Comparison of ENCODE assay signal across 12 cellular contexts in genomic region chr6:16737389-16737788, GRCh38. TPM values are rescaled to one million over a fixed set of nuclear protein-coding genes. Genes with fewer than 3 reads are reported as not detected.
DNase-seq lines count a peak whose midpoint lies in the region; ATAC-seq, FAIRE-seq and TF ChIP-seq lines count a peak whose summit lies in the region.
"Had no signal": no experiment of that assay in that cellular context is flagged by ENCODE, and none has a peak within 500 bp of the region (broad histone marks: within the 10 kb centered on the region; RNA-seq: fewer than 3 reads in every experiment).

No MANE protein-coding gene starts in this region.

- H3K9me3 ChIP-seq in gastroesophageal sphincter, result no peaks in the 10 kb centered on the region
- no peaks in the 10 kb centered on the region for H3K9me3 ChIP-seq in gastrocnemius medialis

- H3K27me3 ChIP-seq in gastroesophageal sphincter, result no peaks in the 10 kb centered on the region
- no peaks in the 10 kb centered on the region for H3K27me3 ChIP-seq in gastrocnemius medialis

- peaks cover 68% of the 10 kb centered on the region for H3K4me1 Mint-ChIP-seq in activated T-helper 1 cell treated with anti-CD3 and anti-CD28 coated beads, Interleukin-12 subunit alpha, Interleukin-12 subunit beta, Interleukin-2, Interleukin-4 antibody, amounts not matched to agents 30 ng/mL and 10 ng/mL and 1 ng/mL, durations not matched to agents 14 hours and 24 hours and 36 hours (ENCODE audit: low read depth)
- peaks cover 57% of the 10 kb centered on the region for H3K4me1 Mint-ChIP-seq in activated T-helper 2 cell treated with anti-CD3 and anti-CD28 coated beads, Interferon-gamma antibody, Interleukin-2, Interleukin-4, amounts not matched to agents 10 μg/mL and 5 μg/mL and 100 μg/mL, durations not matched to agents 14 hours and 24 hours and 36 hours (ENCODE audit: low read depth)

- H3K27ac ChIP-seq in gastroesophageal sphincter (peak overlapping the region in 3 of 4 donors; percentile 45 to 64 (median 58)), gastrocnemius medialis (peak overlapping the region; percentile 69 to 83 (median 80))
- H3K27ac ChIP-seq: PC-9 had no signal

- in situ Hi-C loops in gastrocnemius medialis (cut with MboI; ENCODE audit: low sequenced_read_pairs in 4 of 4), result no loop called here

- no peak for TF ChIP-seq POLR2A in H54 (IDR thresholded peaks at IDR 0.05; ENCODE audit: low read depth, low read length)
- no peak for TF ChIP-seq POLR2A in gastroesophageal sphincter (IDR thresholded peaks at IDR 0.05)
- TF ChIP-seq POLR2A in gastrocnemius medialis (IDR thresholded peaks at IDR 0.05), result no peak

- no peak for TF ChIP-seq CTCF in gastroesophageal sphincter (IDR thresholded peaks at IDR 0.05)
- no peak for TF ChIP-seq CTCF in gastrocnemius medialis (IDR thresholded peaks at IDR 0.05 in 4 of 5, conservative IDR thresholded peaks at IDR 0.05 in 1 of 5)

- no peak for TF ChIP-seq EP300 in gastroesophageal sphincter (IDR thresholded peaks at IDR 0.05)

- ATAC-seq in gastroesophageal sphincter (no peak), gastrocnemius medialis (peak in 1 of 2 donors; percentile 34), HG03108 (IDR thresholded peaks at IDR 0.05; ENCODE audit: unreplicated experiment) (no peak)
- ATAC-seq: naive thymus-derived CD4-positive, alpha-beta T cell had no signal

- H3K4me3 ChIP-seq in gastroesophageal sphincter (no peak overlapping the region), gastrocnemius medialis (peak overlapping the region in 1 of 4 donors; percentile 4)
- H3K4me3 ChIP-seq: PC-9 had no signal

- FAIRE-seq in H54 (lab: Jason Lieb, UNC), result peak; percentile 73
- FAIRE-seq: G401.6 had no signal

- H3K36me3 Mint-ChIP-seq in activated T-helper 1 cell treated with anti-CD3 and anti-CD28 coated beads, Interleukin-12 subunit alpha, Interleukin-12 subunit beta, Interleukin-2, Interleukin-4 antibody, amounts not matched to agents 30 ng/mL and 10 ng/mL and 1 ng/mL, durations not matched to agents 14 hours and 24 hours and 36 hours (ENCODE audit: low read depth), result peaks cover 64% of the 10 kb centered on the region
- H3K36me3 Mint-ChIP-seq in activated T-helper 2 cell treated with anti-CD3 and anti-CD28 coated beads, Interferon-gamma antibody, Interleukin-2, Interleukin-4, amounts not matched to agents 10 μg/mL and 5 μg/mL and 100 μg/mL, durations not matched to agents 14 hours and 24 hours and 36 hours (ENCODE audit: low read depth), result peaks cover 84% of the 10 kb centered on the region

- DNase-seq in H54 (ENCODE audit: insufficient read length, low spot score), result no peak
- DNase-seq in activated T-helper 1 cell treated with anti-CD3 and anti-CD28 coated beads, Interleukin-12 subunit alpha, Interleukin-12 subunit beta, Interleukin-2, Interleukin-4 antibody, amounts not matched to agents 30 ng/mL and 10 ng/mL and 1 ng/mL, durations not matched to agents 14 hours and 24 hours and 36 hours (ENCODE audit: low spot score), result no peak
- no peak for DNase-seq in gastrocnemius medialis
- no peak for DNase-seq in foreskin melanocyte
- no peak for DNase-seq in activated T-helper 2 cell treated with anti-CD3 and anti-CD28 coated beads, Interferon-gamma antibody, Interleukin-2, Interleukin-4, amounts not matched to agents 10 μg/mL and 5 μg/mL and 100 μg/mL, durations not matched to agents 14 hours and 24 hours and 36 hours (ENCODE audit: low spot score)
- DNase-seq in NCI-H2227 treated with DMSO at 0.1 percent for 48 hours (lab: John Stamatoyannopoulos, UW), result no peak
- DNase-seq: effector CD8-positive, alpha-beta T cell; naive thymus-derived CD4-positive, alpha-beta T cell; PC-9 had no signal

- H3K4me1 ChIP-seq in gastroesophageal sphincter (peaks cover 30 to 67% (median 31%) of the 10 kb centered on the region in 3 donors), gastrocnemius medialis (peaks cover 69 to 75% of the 10 kb centered on the region in 2 donors)

- no peaks in the 10 kb centered on the region for H3K9me3 Mint-ChIP-seq in activated T-helper 1 cell treated with anti-CD3 and anti-CD28 coated beads, Interleukin-12 subunit alpha, Interleukin-12 subunit beta, Interleukin-2, Interleukin-4 antibody, amounts not matched to agents 30 ng/mL and 10 ng/mL and 1 ng/mL, durations not matched to agents 14 hours and 24 hours and 36 hours
- H3K9me3 Mint-ChIP-seq in activated T-helper 2 cell treated with anti-CD3 and anti-CD28 coated beads, Interferon-gamma antibody, Interleukin-2, Interleukin-4, amounts not matched to agents 10 μg/mL and 5 μg/mL and 100 μg/mL, durations not matched to agents 14 hours and 24 hours and 36 hours, result no peaks in the 10 kb centered on the region
- H3K9me3 Mint-ChIP-seq: naive thymus-derived CD4-positive, alpha-beta T cell had no signal

- H3K36me3 ChIP-seq in gastroesophageal sphincter, result no peaks in the 10 kb centered on the region
- no peaks in the 10 kb centered on the region for H3K36me3 ChIP-seq in gastrocnemius medialis

- intact Hi-C loops in activated T-helper 1 cell treated with anti-CD3 and anti-CD28 coated beads, Interleukin-12 subunit alpha, Interleukin-12 subunit beta, Interleukin-2, Interleukin-4 antibody, amounts not matched to agents 30 ng/mL and 10 ng/mL and 1 ng/mL, durations not matched to agents 14 hours and 24 hours and 36 hours (cut with micrococcal nuclease), result no loop called here
- intact Hi-C loops in gastrocnemius medialis (cut with DNase I; ENCODE audit: low total_unique reads), result no loop called here
- intact Hi-C loops in activated T-helper 2 cell treated with anti-CD3 and anti-CD28 coated beads, Interferon-gamma antibody, Interleukin-2, Interleukin-4, amounts not matched to agents 10 μg/mL and 5 μg/mL and 100 μg/mL, durations not matched to agents 14 hours and 24 hours and 36 hours (cut with micrococcal nuclease), result no loop called here

- 60 to 72% methylated on average over 1 of the region's 1 CpG for WGBS in gastroesophageal sphincter (ENCODE audit: low coverage in 1 of 2), 2 donors

- no peak overlapping the region for H3K4me3 Mint-ChIP-seq in activated T-helper 1 cell treated with anti-CD3 and anti-CD28 coated beads, Interleukin-12 subunit alpha, Interleukin-12 subunit beta, Interleukin-2, Interleukin-4 antibody, amounts not matched to agents 30 ng/mL and 10 ng/mL and 1 ng/mL, durations not matched to agents 14 hours and 24 hours and 36 hours
- no peak overlapping the region for H3K4me3 Mint-ChIP-seq in activated T-helper 2 cell treated with anti-CD3 and anti-CD28 coated beads, Interferon-gamma antibody, Interleukin-2, Interleukin-4, amounts not matched to agents 10 μg/mL and 5 μg/mL and 100 μg/mL, durations not matched to agents 14 hours and 24 hours and 36 hours (ENCODE audit: low read depth)

- no peaks in the 10 kb centered on the region for H3K27me3 Mint-ChIP-seq in activated T-helper 1 cell treated with anti-CD3 and anti-CD28 coated beads, Interleukin-12 subunit alpha, Interleukin-12 subunit beta, Interleukin-2, Interleukin-4 antibody, amounts not matched to agents 30 ng/mL and 10 ng/mL and 1 ng/mL, durations not matched to agents 14 hours and 24 hours and 36 hours (ENCODE audit: insufficient read depth)
- no peaks in the 10 kb centered on the region for H3K27me3 Mint-ChIP-seq in activated T-helper 2 cell treated with anti-CD3 and anti-CD28 coated beads, Interferon-gamma antibody, Interleukin-2, Interleukin-4, amounts not matched to agents 10 μg/mL and 5 μg/mL and 100 μg/mL, durations not matched to agents 14 hours and 24 hours and 36 hours (ENCODE audit: low read depth)
- H3K27me3 Mint-ChIP-seq: naive thymus-derived CD4-positive, alpha-beta T cell had no signal

- H3K27ac Mint-ChIP-seq in activated T-helper 1 cell treated with anti-CD3 and anti-CD28 coated beads, Interleukin-12 subunit alpha, Interleukin-12 subunit beta, Interleukin-2, Interleukin-4 antibody, amounts not matched to agents 30 ng/mL and 10 ng/mL and 1 ng/mL, durations not matched to agents 14 hours and 24 hours and 36 hours, result peak overlapping the region; percentile 36
- no peak overlapping the region for H3K27ac Mint-ChIP-seq in activated T-helper 2 cell treated with anti-CD3 and anti-CD28 coated beads, Interferon-gamma antibody, Interleukin-2, Interleukin-4, amounts not matched to agents 10 μg/mL and 5 μg/mL and 100 μg/mL, durations not matched to agents 14 hours and 24 hours and 36 hours

RNA-seq across cellular contexts. Expression of gene ATXN1, which starts 23.9 kb away (rescaled TPM):
- total RNA-seq in activated T-helper 1 cell treated with anti-CD3 and anti-CD28 coated beads, Interleukin-12 subunit alpha, Interleukin-12 subunit beta, Interleukin-2, Interleukin-4 antibody, amounts not matched to agents 30 ng/mL and 10 ng/mL and 1 ng/mL, durations not matched to agents 14 hours and 24 hours and 36 hours, result 107 and 109 TPM in 2 replicates
- total RNA-seq in gastroesophageal sphincter (10 to 100 TPM; 38.7 to 78.3 (median 62.6) TPM), gastrocnemius medialis (10 to 100 TPM; 21.8 to 42.9 (median 33.1) TPM)
- total RNA-seq in activated T-helper 2 cell treated with anti-CD3 and anti-CD28 coated beads, Interferon-gamma antibody, Interleukin-2, Interleukin-4, amounts not matched to agents 10 μg/mL and 5 μg/mL and 100 μg/mL, durations not matched to agents 14 hours and 24 hours and 36 hours, result 66.5 and 69.1 TPM in 2 replicates
